ENCODE assay signal across 15 cellular contexts in genomic region chr2:173028671-173029070, GRCh38. TPM values are rescaled to one million over a fixed set of nuclear protein-coding genes. Genes with fewer than 3 reads are reported as not detected.
A peak's percentile ranks its signal among the peaks of the same experiment; 100 is the strongest.
DNase-seq lines count a peak whose midpoint lies in the region; ATAC-seq, FAIRE-seq and TF ChIP-seq lines count a peak whose summit lies in the region.
"Had no signal": no experiment of that assay in that cellular context is flagged by ENCODE, and none has a peak within 500 bp of the region (broad histone marks: within the 10 kb centered on the region; RNA-seq: fewer than 3 reads in every experiment).

No MANE protein-coding gene starts in this region.

- no peaks in the 10 kb centered on the region for H3K27me3 ChIP-seq in left ventricle myocardium inferior (ENCODE audit: low read depth)

- peaks cover 3% of the 10 kb centered on the region for H3K36me3 ChIP-seq in left ventricle myocardium inferior

- peak overlapping the region; percentile 67 for H3K27ac Mint-ChIP-seq in mesothelial cell of epicardium
- no peak overlapping the region for H3K27ac Mint-ChIP-seq in activated CD4-positive, alpha-beta T cell treated with anti-CD3 and anti-CD28 coated beads, Interleukin-2, amount 10 ng/mL, durations not matched to agents 7 days and 5 days
- H3K27ac Mint-ChIP-seq: activated naive CD4-positive, alpha-beta T cell treated with anti-CD3 and anti-CD28 coated beads, Interleukin-2, amount 50 U/mL, for 24 hours; naive B cell had no signal

- H3K4me3 ChIP-seq in left ventricle myocardium inferior (no peak overlapping the region), choroid plexus epithelial cell (ENCODE audit: low read depth, low read length) (no peak overlapping the region)

- TF ChIP-seq CTCF in left ventricle myocardium inferior (IDR thresholded peaks at IDR 0.05; ENCODE audit: borderline replicate concordance) (no peak), choroid plexus epithelial cell (conservative IDR thresholded peaks at IDR 0.05; ENCODE audit: low read depth, low read length) (no peak), mesothelial cell of epicardium (IDR thresholded peaks at IDR 0.05; ENCODE audit: unreplicated experiment) (no peak)

- no peaks in the 10 kb centered on the region for H3K9me3 ChIP-seq in left ventricle myocardium inferior (replicated peaks)

- peaks cover 3% of the 10 kb centered on the region for H3K9me3 Mint-ChIP-seq in mesothelial cell of epicardium
- no peaks in the 10 kb centered on the region for H3K9me3 Mint-ChIP-seq in activated CD4-positive, alpha-beta T cell treated with anti-CD3 and anti-CD28 coated beads, Interleukin-2, amount 10 ng/mL, durations not matched to agents 7 days and 5 days
- H3K9me3 Mint-ChIP-seq: activated naive CD4-positive, alpha-beta T cell treated with anti-CD3 and anti-CD28 coated beads, Interleukin-2, amount 50 U/mL, for 24 hours had no signal

- no peaks in the 10 kb centered on the region for H3K27me3 Mint-ChIP-seq in mesothelial cell of epicardium (ENCODE audit: low read depth)
- H3K27me3 Mint-ChIP-seq in activated CD4-positive, alpha-beta T cell treated with anti-CD3 and anti-CD28 coated beads, Interleukin-2, amount 10 ng/mL, durations not matched to agents 7 days and 5 days: peaks cover 15% of the 10 kb centered on the region
- H3K27me3 Mint-ChIP-seq: activated naive CD4-positive, alpha-beta T cell treated with anti-CD3 and anti-CD28 coated beads, Interleukin-2, amount 50 U/mL, for 24 hours had no signal

- CTCF ChIA-PET in activated CD4-positive, alpha-beta T cell treated with anti-CD3 and anti-CD28 coated beads, Interleukin-2, amount 10 ng/mL, durations not matched to agents 7 days and 5 days (lab: Charles Lee): interaction anchor here (0.9 to 2.9 kb wide), 2 partner anchors 9 to 182 kb away, joined by 3 to 23 read pairs; no protein-coding TSS in a partner anchor

- peaks cover 53% of the 10 kb centered on the region for H3K4me1 ChIP-seq in left ventricle myocardium inferior

- POLR2A ChIA-PET in activated CD4-positive, alpha-beta T cell treated with anti-CD3 and anti-CD28 coated beads, Interleukin-2, amount 10 ng/mL, durations not matched to agents 7 days and 5 days (lab: Charles Lee): no interaction called here

- intact Hi-C loops in left ventricle myocardium inferior (cut with micrococcal nuclease) (no loop called here), Right ventricle myocardium inferior (cut with DNase I) (loop anchor here (5.0 to 10.0 kb wide), 3 partner anchors 64 to 326 kb away; partner anchors contain the start of gene CDCA7)

- FAIRE-seq in frontal cortex (lab: Jason Lieb, UNC): no peak
- FAIRE-seq: D721Med had no signal

- H3K36me3 Mint-ChIP-seq in mesothelial cell of epicardium: peaks cover 9% of the 10 kb centered on the region
- H3K36me3 Mint-ChIP-seq in activated CD4-positive, alpha-beta T cell treated with anti-CD3 and anti-CD28 coated beads, Interleukin-2, amount 10 ng/mL, durations not matched to agents 7 days and 5 days (ENCODE audit: low read depth): no peaks in the 10 kb centered on the region
- H3K36me3 Mint-ChIP-seq: activated naive CD4-positive, alpha-beta T cell treated with anti-CD3 and anti-CD28 coated beads, Interleukin-2, amount 50 U/mL, for 24 hours; naive B cell had no signal

- ATAC-seq in Right ventricle myocardium inferior (no peak), HG03139 (IDR thresholded peaks at IDR 0.05; ENCODE audit: unreplicated experiment) (no peak)

- H3K4me1 Mint-ChIP-seq in mesothelial cell of epicardium: peaks cover 21% of the 10 kb centered on the region
- peaks cover 3% of the 10 kb centered on the region for H3K4me1 Mint-ChIP-seq in activated CD4-positive, alpha-beta T cell treated with anti-CD3 and anti-CD28 coated beads, Interleukin-2, amount 10 ng/mL, durations not matched to agents 7 days and 5 days
- H3K4me1 Mint-ChIP-seq: activated naive CD4-positive, alpha-beta T cell treated with anti-CD3 and anti-CD28 coated beads, Interleukin-2, amount 50 U/mL, for 24 hours had no signal

- no peak overlapping the region for H3K4me3 Mint-ChIP-seq in mesothelial cell of epicardium
- H3K4me3 Mint-ChIP-seq in activated CD4-positive, alpha-beta T cell treated with anti-CD3 and anti-CD28 coated beads, Interleukin-2, amount 10 ng/mL, durations not matched to agents 7 days and 5 days: no peak overlapping the region
- H3K4me3 Mint-ChIP-seq: activated naive CD4-positive, alpha-beta T cell treated with anti-CD3 and anti-CD28 coated beads, Interleukin-2, amount 50 U/mL, for 24 hours; naive B cell had no signal

- DNase-seq in left ventricle myocardium inferior (no peak), Right ventricle myocardium inferior (ENCODE audit: missing footprints) (no peak), choroid plexus epithelial cell (ENCODE audit: low read depth) (peak; percentile 44), mesothelial cell of epicardium (ENCODE audit: low spot score in 2 of 2, unreplicated experiment in 2 of 2) (no peak), NCI-H82 treated with DMSO at 0.1 percent for 48 hours (lab: John Stamatoyannopoulos, UW; ENCODE audit: unreplicated experiment) (no peak), frontal cortex (ENCODE audit: low spot score in 2 of 2) (no peak)
- no peak for DNase-seq in activated CD4-positive, alpha-beta T cell treated with anti-CD3 and anti-CD28 coated beads, Interleukin-2, amount 10 ng/mL, durations not matched to agents 7 days and 5 days
- DNase-seq: KG1; naive B cell; NCI-H510A; retina; stimulated activated CD4-positive, alpha-beta T cell treated with anti-CD3 and anti-CD28 coated beads, Interleukin-4, amount 100 ng/mL, for 1 hour had no signal

- H3K27ac ChIP-seq in left ventricle myocardium inferior (replicated peaks): peak overlapping the region; percentile 94

RNA-seq across cellular contexts. Expression of gene MAP3K20, which starts 47.0 kb away (rescaled TPM):
- total RNA-seq in left ventricle myocardium inferior (466 TPM), Right ventricle myocardium inferior (435 TPM), mesothelial cell of epicardium (33.7 to 37.1 TPM (median 34.1 TPM) in 3 replicates), frontal cortex (9.4 TPM)
- 10 to 100 TPM; 14.5 to 15.1 TPM for total RNA-seq in activated CD4-positive, alpha-beta T cell treated with anti-CD3 and anti-CD28 coated beads, Interleukin-2, amount 10 ng/mL, durations not matched to agents 7 days and 5 days

Comparison
In these comparisons a context has a peak if more than half of its experiments do, and no peak if none do; other contexts are left out.
1. RNA of gene MAP3K20, which starts 47.0 kb away (total RNA-seq): 466 TPM in left ventricle myocardium inferior (single experiment) and 435 TPM in Right ventricle myocardium inferior (single experiment); 33.7 to 37.1 TPM in mesothelial cell of epicardium, 14.5 to 15.1 TPM in activated CD4-positive, alpha-beta T cell treated with anti-CD3 and anti-CD28 coated beads, Interleukin-2, amount 10 ng/mL, durations not matched to agents 7 days and 5 days and 9.4 TPM in frontal cortex (single experiment); every median in the first group is over 10 times any median in the second.